In genomic region chr15:85688703-85689102, GRCh38 we compare ENCODE assay signal across 10 cellular contexts.
DNase-seq lines count a peak whose midpoint lies in the region; ATAC-seq and TF ChIP-seq lines count a peak whose summit lies in the region.
"Had no signal": no experiment of that assay in that cellular context is flagged by ENCODE, and none has a peak within 500 bp of the region (broad histone marks: within the 10 kb centered on the region; RNA-seq: fewer than 3 reads in every experiment).

No MANE protein-coding gene starts in this region.

- H3K4me1 Mint-ChIP-seq in T-cell: peaks cover 62 to 75% (median 70%) of the 10 kb centered on the region in 3 donors
- peaks cover 59 to 69% of the 10 kb centered on the region in 2 donors for H3K4me1 Mint-ChIP-seq in immature natural killer cell

- CTCF ChIA-PET in T-cell (lab: Charles Lee): interaction anchor here in 1 of 2 donors (3.7 kb wide), 1 partner anchor 14 kb away, joined by 19 read pairs; no protein-coding TSS in a partner anchor

- intact Hi-C loops in heart right ventricle (cut with DNase I): loop anchor here in 1 of 10 donors (10.0 kb wide), 1 partner anchor 64 kb away; no protein-coding TSS in a partner anchor
- intact Hi-C loops in Right ventricle myocardium inferior (cut with DNase I): no loop called here
- intact Hi-C loops in transverse colon (cut with DNase I; ENCODE audit: low total_unique reads): no loop called here

- TF ChIP-seq POLR2A in transverse colon (IDR thresholded peaks at IDR 0.05): no peak

- H3K9me3 Mint-ChIP-seq in T-cell (no peaks in the 10 kb centered on the region), immature natural killer cell (no peaks in the 10 kb centered on the region)

- peak overlapping the region in 7 of 10 donors; percentile 2 to 93 (median 72) for H3K27ac ChIP-seq in heart right ventricle
- peak overlapping the region; percentile 56 to 79 (median 68) for H3K27ac ChIP-seq in transverse colon

- H3K27me3 Mint-ChIP-seq in T-cell (no peaks in the 10 kb centered on the region), immature natural killer cell (ENCODE audit: low read depth in 3 of 3) (peaks cover 8 to 20% (median 20%) of the 10 kb centered on the region in 3 donors)

- H3K27ac Mint-ChIP-seq in T-cell: peak overlapping the region; percentile 98 to 99
- H3K27ac Mint-ChIP-seq in immature natural killer cell: peak overlapping the region; percentile 97 to 100 (median 99)

- H3K36me3 ChIP-seq in heart right ventricle: peaks cover 0 to 95% (median 39%) of the 10 kb centered on the region in 9 donors
- H3K36me3 ChIP-seq in transverse colon: peaks cover 0 to 50% (median 16%) of the 10 kb centered on the region in 4 donors

- H3K4me1 ChIP-seq in heart right ventricle: peaks cover 15 to 80% (median 67%) of the 10 kb centered on the region in 9 donors
- H3K4me1 ChIP-seq in transverse colon: peaks cover 6 to 31% (median 9%) of the 10 kb centered on the region in 4 donors

- POLR2A ChIA-PET in T-cell (lab: Charles Lee): interaction anchor here (1.0 to 1.3 kb wide), 4 partner anchors 14 to 145 kb away, joined by 3 to 9 read pairs (median 4); no protein-coding TSS in a partner anchor

- TF ChIP-seq EP300 in transverse colon (IDR thresholded peaks at IDR 0.05; ENCODE audit: low read depth): no peak

- in situ Hi-C loops in transverse colon (cut with MboI; ENCODE audit: low pct_ligation_motif_present in 1 of 4, low pct_unique_long_range_greater_than_20kb in 1 of 4, low sequenced_read_pairs in 3 of 4): loop anchor here in 2 of 4 donors (25.0 kb wide), 1 partner anchor 201 kb away; no protein-coding TSS in a partner anchor

- no peak for DNase-seq in heart right ventricle
- DNase-seq in Right ventricle myocardium inferior (ENCODE audit: missing footprints): no peak
- no peak for DNase-seq in T-cell
- peak in 2 of 3 donors; percentile 24 to 32 for DNase-seq in immature natural killer cell
- no peak for DNase-seq in transverse colon
- DNase-seq: activated CD4-positive, CD25-positive, alpha-beta regulatory T cell; occipital lobe had no signal

- peaks cover 35% of the 10 kb centered on the region for H3K36me3 Mint-ChIP-seq in T-cell
- H3K36me3 Mint-ChIP-seq in immature natural killer cell: peaks cover 12 to 28% (median 18%) of the 10 kb centered on the region in 3 donors

- H3K4me3 ChIP-seq in heart right ventricle: peak overlapping the region in 1 of 10 donors; percentile 59
- no peak overlapping the region for H3K4me3 ChIP-seq in transverse colon

- TF ChIP-seq CTCF in heart right ventricle (IDR thresholded peaks at IDR 0.05) (no peak), transverse colon (IDR thresholded peaks at IDR 0.05) (no peak)

- H3K9me3 ChIP-seq in heart right ventricle (no peaks in the 10 kb centered on the region), transverse colon (no peaks in the 10 kb centered on the region)

- 22 to 23% methylated on average over 3 of the region's 3 CpGs for WGBS in heart right ventricle, 2 donors
- 36 to 75% methylated on average over 3 of the region's 3 CpGs for WGBS in transverse colon (ENCODE audit: low coverage in 1 of 2), 2 donors

- H3K4me3 Mint-ChIP-seq in T-cell (peak overlapping the region; percentile 96 to 98 (median 98)), immature natural killer cell (peak overlapping the region; percentile 96 to 99 (median 99))

- no peaks in the 10 kb centered on the region for H3K27me3 ChIP-seq in heart right ventricle
- H3K27me3 ChIP-seq in transverse colon: no peaks in the 10 kb centered on the region

- no peak for ATAC-seq in heart right ventricle
- no peak for ATAC-seq in Right ventricle myocardium inferior
- peak; percentile 24 to 47 (median 42) for ATAC-seq in T-cell (replicated peaks in 1 of 4)
- ATAC-seq in GM18867 (IDR thresholded peaks at IDR 0.05; ENCODE audit: unreplicated experiment): no peak
- ATAC-seq in GM18511 (IDR thresholded peaks at IDR 0.05; ENCODE audit: unreplicated experiment): no peak
- no peak for ATAC-seq in HG03196 (IDR thresholded peaks at IDR 0.05; ENCODE audit: unreplicated experiment)

Comparison
In these comparisons a context has a peak if more than half of its experiments do, and no peak if none do; other contexts are left out.
1. ATAC-seq: peak in T-cell (4 of 4); none in heart right ventricle (0 of 8), Right ventricle myocardium inferior (single experiment), GM18867 (single experiment), GM18511 (single experiment) and HG03196 (single experiment).
2. DNase-seq: peak in immature natural killer cell (2 of 3); none in heart right ventricle (0 of 2), Right ventricle myocardium inferior (single experiment), T-cell (0 of 34) and transverse colon (single experiment).